ENCODE assay signal across 8 cellular contexts in genomic region chr16:589658-590159, GRCh38. TPM values are rescaled to one million over a fixed set of nuclear protein-coding genes. Genes with fewer than 3 reads are reported as not detected.
DNase-seq lines count a peak whose midpoint lies in the region; ATAC-seq lines count a peak whose summit lies in the region.

Gene RAB40C (plus strand): TSS chr16:590066. CDS start chr16:590292, 226 bp downstream.

- peaks cover 3% of the 10 kb centered on the region for H3K4me1 ChIP-seq in mesendoderm (ENCODE audit: control insufficient read depth, low read depth, low read length)

- H3K18ac ChIP-seq in mesendoderm (ENCODE audit: low read length) = peak within 1 kb of the TSS; percentile 86

- no peaks in the 10 kb centered on the region for H3K27me3 ChIP-seq in mesendoderm (ENCODE audit: insufficient read depth, low read length, poor library complexity)

- DNase-seq in Caki2 (ENCODE audit: low read depth) = peak; percentile 97
- DNase-seq in HUDEP-2 (lab: John Stamatoyannopoulos, UW; ENCODE audit: unreplicated experiment in 76 of 76) = peak; percentile 50 to 100 (median 97)
- peak; percentile 94 for DNase-seq in NOMO-1 treated with DMSO at 0.1 percent for 48 hours (lab: John Stamatoyannopoulos, UW; ENCODE audit: unreplicated experiment)
- peak; percentile 99 for DNase-seq in activated CD8-positive, alpha-beta memory T cell treated with anti-CD3 and anti-CD28 coated beads, Interleukin-2, amount 10 ng/mL, durations not matched to agents 7 days and 5 days
- DNase-seq in effector memory CD8-positive, alpha-beta T cell = peak; percentile 98 to 99 (median 99)
- DNase-seq in mesendoderm = peak; percentile 98
- DNase-seq in stimulated activated CD8-positive, alpha-beta memory T cell treated with anti-CD3 and anti-CD28 coated beads, Interleukin-12 subunit alpha, Interleukin-12 subunit beta, amount 100 ng/mL, for 4 hours (ENCODE audit: low read depth) = peak; percentile 98

- no peak within 1 kb of the TSS for H2AK5ac ChIP-seq in mesendoderm (ENCODE audit: low read length)

- peak within 1 kb of the TSS; percentile 97 for H3K27ac ChIP-seq in mesendoderm (ENCODE audit: low read depth, low read length)

- peak within 1 kb of the TSS; percentile 29 for H3K4ac ChIP-seq in mesendoderm (ENCODE audit: low read depth, low read length)

- WGBS in mesendoderm (ENCODE audit: extremely low coverage, insufficient coverage, low lambda C conversion rate) = no CpG with 5 or more reads among the region's 61 CpGs

- no peaks in the 10 kb centered on the region for H3K36me3 ChIP-seq in mesendoderm (ENCODE audit: control insufficient read depth, insufficient read depth, low read length)

- no peak within 1 kb of the TSS for H4K5ac ChIP-seq in mesendoderm (ENCODE audit: low read length)

- peak within 1 kb of the TSS; percentile 100 for H3K56ac ChIP-seq in mesendoderm (ENCODE audit: low read length)

- in situ Hi-C loops in Caki2 (cut with HindIII; ENCODE audit: low pct_unique_long_range_greater_than_20kb, low sequenced_read_pairs) = no loop called here

- peak within 1 kb of the TSS; percentile 97 for H3K9ac ChIP-seq in mesendoderm (ENCODE audit: low read length)

- H4K8ac ChIP-seq in mesendoderm (ENCODE audit: low read depth, low read length) = no peak within 1 kb of the TSS

- peak within 1 kb of the TSS; percentile 87 for H3K4me2 ChIP-seq in mesendoderm (ENCODE audit: low read length)

- no peaks in the 10 kb centered on the region for H3K36me3 Mint-ChIP-seq in activated CD8-positive, alpha-beta memory T cell treated with anti-CD3 and anti-CD28 coated beads, Interleukin-2, amount 10 ng/mL, durations not matched to agents 7 days and 5 days
- H3K36me3 Mint-ChIP-seq in effector memory CD8-positive, alpha-beta T cell (ENCODE audit: insufficient read depth) = peaks cover 26% of the 10 kb centered on the region

- peak within 1 kb of the TSS; percentile 92 for H3K4me3 ChIP-seq in mesendoderm (ENCODE audit: low read length)

- ATAC-seq in GM21390 (IDR thresholded peaks at IDR 0.05; ENCODE audit: unreplicated experiment) = peak; percentile 61
- ATAC-seq in activated CD8-positive, alpha-beta memory T cell treated with anti-CD3 and anti-CD28 coated beads, Interleukin-2, amount 10 ng/mL, durations not matched to agents 7 days and 5 days = peak; percentile 87
- peak; percentile 79 for ATAC-seq in effector memory CD8-positive, alpha-beta T cell (replicated peaks)

- H3K27ac Mint-ChIP-seq in activated CD8-positive, alpha-beta memory T cell treated with anti-CD3 and anti-CD28 coated beads, Interleukin-2, amount 10 ng/mL, durations not matched to agents 7 days and 5 days = peak within 1 kb of the TSS; percentile 94
- H3K27ac Mint-ChIP-seq in effector memory CD8-positive, alpha-beta T cell = peak within 1 kb of the TSS; percentile 96 to 98

- H2BK5ac ChIP-seq in mesendoderm (ENCODE audit: low read length) = peak within 1 kb of the TSS; percentile 99

- no peak within 1 kb of the TSS for H2BK15ac ChIP-seq in mesendoderm (replicated peaks; ENCODE audit: low read depth)

- peak within 1 kb of the TSS; percentile 85 for H3K4me3 Mint-ChIP-seq in activated CD8-positive, alpha-beta memory T cell treated with anti-CD3 and anti-CD28 coated beads, Interleukin-2, amount 10 ng/mL, durations not matched to agents 7 days and 5 days
- H3K4me3 Mint-ChIP-seq in effector memory CD8-positive, alpha-beta T cell = peak within 1 kb of the TSS; percentile 92 to 93

- H2BK120ac ChIP-seq in mesendoderm (ENCODE audit: low read depth, low read length) = no peak within 1 kb of the TSS

- H3K27me3 Mint-ChIP-seq in activated CD8-positive, alpha-beta memory T cell treated with anti-CD3 and anti-CD28 coated beads, Interleukin-2, amount 10 ng/mL, durations not matched to agents 7 days and 5 days = no peaks in the 10 kb centered on the region
- no peaks in the 10 kb centered on the region for H3K27me3 Mint-ChIP-seq in effector memory CD8-positive, alpha-beta T cell

- peaks cover 25% of the 10 kb centered on the region for H3K4me1 Mint-ChIP-seq in activated CD8-positive, alpha-beta memory T cell treated with anti-CD3 and anti-CD28 coated beads, Interleukin-2, amount 10 ng/mL, durations not matched to agents 7 days and 5 days
- H3K4me1 Mint-ChIP-seq in effector memory CD8-positive, alpha-beta T cell (ENCODE audit: low read depth in 2 of 2) = peaks cover 38 to 39% of the 10 kb centered on the region in 2 donors

- CTCF ChIA-PET in activated CD8-positive, alpha-beta memory T cell treated with anti-CD3 and anti-CD28 coated beads, Interleukin-2, amount 10 ng/mL, durations not matched to agents 7 days and 5 days (lab: Charles Lee) = interaction anchor here (0.9 kb wide), 1 partner anchor 46 kb away, joined by 3 read pairs; the partner anchor contains the start of gene METTL26

- H3K23ac ChIP-seq in mesendoderm (ENCODE audit: low read length) = peak within 1 kb of the TSS; percentile 94

- peaks cover 12% of the 10 kb centered on the region for H3K79me2 ChIP-seq in mesendoderm (ENCODE audit: control insufficient read depth, insufficient read depth, low read length)

- H3K79me1 ChIP-seq in mesendoderm (ENCODE audit: low read length) = peaks cover 16% of the 10 kb centered on the region

- no peaks in the 10 kb centered on the region for H3K9me3 Mint-ChIP-seq in activated CD8-positive, alpha-beta memory T cell treated with anti-CD3 and anti-CD28 coated beads, Interleukin-2, amount 10 ng/mL, durations not matched to agents 7 days and 5 days (ENCODE audit: low read depth)
- H3K9me3 Mint-ChIP-seq in effector memory CD8-positive, alpha-beta T cell = no peaks in the 10 kb centered on the region

RNA-seq across cellular contexts. Expression of gene RAB40C, which starts in this region (rescaled TPM):
- 22.4 and 33.2 TPM in 2 replicates for total RNA-seq in Caki2 (2014; rRNA removed; shearing (Covaris generic); ENCODE audit: low replicate concordance)
- 10 to 100 TPM; 13.3 to 14.0 TPM for total RNA-seq in activated CD8-positive, alpha-beta memory T cell treated with anti-CD3 and anti-CD28 coated beads, Interleukin-2, amount 10 ng/mL, durations not matched to agents 7 days and 5 days
- polyA plus RNA-seq in mesendoderm (2013, experiment 1 of 2) = 10.0 TPM
- polyA plus RNA-seq in mesendoderm (2013, experiment 2 of 2) = 9.8 TPM

Comparison
In these comparisons a context has a peak if more than half of its experiments do, and no peak if none do; other contexts are left out.
1. Peak in every context shown above with its lines: DNase-seq, ATAC-seq, H3K4me3 ChIP-seq and H3K27ac ChIP-seq.